ENCODE assay signal across 8 cellular contexts in the genomic region with DNA sequence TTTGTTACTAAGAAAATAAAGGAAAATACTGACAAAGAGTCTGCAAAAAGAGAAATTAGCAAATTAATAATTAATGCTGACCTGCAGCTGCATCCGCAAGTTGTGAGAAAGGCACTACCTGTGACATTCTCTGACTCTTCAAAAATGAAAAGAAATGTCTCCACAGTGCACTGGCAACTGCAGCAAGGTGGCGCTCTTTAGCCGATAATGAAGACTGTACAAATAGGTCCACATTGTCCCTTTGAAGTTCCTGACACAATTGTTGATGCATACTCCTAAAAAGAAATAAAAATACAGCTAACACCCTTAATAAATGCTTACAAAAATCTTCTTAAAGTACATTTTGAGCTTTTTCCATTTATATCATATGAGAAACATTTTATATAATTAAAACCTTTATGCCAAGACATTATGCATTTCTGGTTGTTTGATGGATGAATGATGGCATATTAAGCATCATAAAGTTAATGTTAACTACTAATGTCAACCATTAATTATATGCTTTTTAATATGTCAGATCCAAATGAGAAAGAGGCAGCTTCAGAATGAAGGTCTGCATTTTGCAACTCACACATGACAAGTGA.
DNase-seq lines count a peak whose midpoint lies in the region; ATAC-seq and TF ChIP-seq lines count a peak whose summit lies in the region.

No MANE protein-coding gene starts in this region.

- intact Hi-C loops in lower lobe of right lung (cut with DNase I) = loop anchor here (10.0 kb wide), 1 partner anchor 208 kb away; no protein-coding TSS in a partner anchor

- H3K9me3 Mint-ChIP-seq in chondrocyte (ENCODE audit: low read depth) = no peaks in the 10 kb centered on the region

- DNase-seq in BJ (ENCODE audit: low read depth) = no peak
- peak; percentile 64 for DNase-seq in NCI-H2171 treated with DMSO at 0.1 percent for 48 hours (lab: John Stamatoyannopoulos, UW)
- DNase-seq in activated CD4-positive, alpha-beta T cell treated with anti-CD3 and anti-CD28 coated beads for 1 hour = peak; percentile 42
- DNase-seq in chondrocyte (ENCODE audit: low spot score) = no peak
- peak; percentile 55 for DNase-seq in lower lobe of right lung
- peak; percentile 41 for DNase-seq in stimulated activated CD8-positive, alpha-beta memory T cell treated with anti-CD3 and anti-CD28 coated beads, Interleukin-15, amount 100 ng/mL, for 1 hour (ENCODE audit: low read depth)

- H3K4me1 ChIP-seq in lower lobe of right lung = no peaks in the 10 kb centered on the region

- no peak overlapping the region for H3K4me3 Mint-ChIP-seq in chondrocyte (ENCODE audit: unreplicated experiment)

- peaks cover 29% of the 10 kb centered on the region for H3K4me1 Mint-ChIP-seq in chondrocyte (ENCODE audit: low read depth)

- H3K36me3 ChIP-seq in BJ (ENCODE audit: control insufficient read depth, insufficient read depth, low read length) (no peaks in the 10 kb centered on the region), lower lobe of right lung (no peaks in the 10 kb centered on the region)

- H3K36me3 Mint-ChIP-seq in chondrocyte (ENCODE audit: low read depth) = no peaks in the 10 kb centered on the region

- TF ChIP-seq CTCF in BJ (IDR thresholded peaks at IDR 0.05; ENCODE audit: insufficient read depth, low read depth, low read length) (peak; percentile 85), chondrocyte (IDR thresholded peaks at IDR 0.05) (peak; percentile 99), lower lobe of right lung (IDR thresholded peaks at IDR 0.05) (peak; percentile 88)

- H3K27me3 ChIP-seq in BJ (ENCODE audit: control insufficient read depth, insufficient read depth, low read length) (no peaks in the 10 kb centered on the region), lower lobe of right lung (ENCODE audit: low read depth) (no peaks in the 10 kb centered on the region)

- POLR2A ChIA-PET in BJ (lab: Charles Lee) = no interaction called here

- no peaks in the 10 kb centered on the region for H3K9me3 ChIP-seq in lower lobe of right lung

- no peaks in the 10 kb centered on the region for H3K27me3 Mint-ChIP-seq in chondrocyte (ENCODE audit: low read depth)

- no peak overlapping the region for H3K27ac Mint-ChIP-seq in chondrocyte (ENCODE audit: unreplicated experiment)

- CTCF ChIA-PET in BJ (lab: Yijun Ruan, JAX) = interaction anchor here (0.5 to 5.3 kb wide), 28 partner anchors 9 to 265 kb away, joined by 3 to 28 read pairs (median 4); no protein-coding TSS in a partner anchor

- peak; percentile 95 for ATAC-seq in GM18867 (IDR thresholded peaks at IDR 0.05; ENCODE audit: unreplicated experiment)
- peak; percentile 88 for ATAC-seq in HG03064 (IDR thresholded peaks at IDR 0.05; ENCODE audit: low read depth, unreplicated experiment)
- peak; percentile 72 to 86 for ATAC-seq in lower lobe of right lung

- H3K4me3 ChIP-seq in BJ (ENCODE audit: low read depth, low read length) (no peak overlapping the region), lower lobe of right lung (no peak overlapping the region)

- no peak overlapping the region for H3K27ac ChIP-seq in lower lobe of right lung

Comparison
In these comparisons a context has a peak if more than half of its experiments do, and no peak if none do; other contexts are left out.
1. DNase-seq: peak in NCI-H2171 treated with DMSO at 0.1 percent for 48 hours (single experiment), activated CD4-positive, alpha-beta T cell treated with anti-CD3 and anti-CD28 coated beads for 1 hour (single experiment), lower lobe of right lung (single experiment) and stimulated activated CD8-positive, alpha-beta memory T cell treated with anti-CD3 and anti-CD28 coated beads, Interleukin-15, amount 100 ng/mL, for 1 hour (single experiment); none in BJ (single experiment) and chondrocyte (single experiment).
2. Peak in every context shown above with its lines, with median percentiles within 50 percentile points of each other: CTCF ChIP-seq and ATAC-seq.